8 cellular contexts compared by ENCODE assay signal in genomic region chr16:21950782-21951521, GRCh38. TPM values are rescaled to one million over a fixed set of nuclear protein-coding genes. Genes with fewer than 3 reads are reported as not detected.
A peak's percentile ranks its signal among the peaks of the same experiment; 100 is the strongest.
DNase-seq lines count a peak whose midpoint lies in the region; ATAC-seq and TF ChIP-seq lines count a peak whose summit lies in the region.

No MANE protein-coding gene starts in this region.

- no peak for TF ChIP-seq EP300 in stomach (IDR thresholded peaks at IDR 0.05)

- no peaks in the 10 kb centered on the region for H3K9me3 Mint-ChIP-seq in effector memory CD8-positive, alpha-beta T cell

- TF ChIP-seq CTCF in GM12875 (IDR thresholded peaks at IDR 0.05; ENCODE audit: borderline replicate concordance, insufficient read depth, low read depth, low read length) (peak; percentile 37; the same call in 1 of the 2 replicates), RWPE2 (IDR thresholded peaks at IDR 0.05; ENCODE audit: poor library complexity, severe bottlenecking) (peak; percentile 71), stomach (IDR thresholded peaks at IDR 0.05) (peak in 1 of 7 experiments; percentile 18)

- H3K27ac Mint-ChIP-seq in effector memory CD8-positive, alpha-beta T cell: peak overlapping the region; percentile 41 to 46

- intact Hi-C loops in stomach (cut with DNase I; ENCODE audit: low total_unique reads): no loop called here

- DNase-seq in RWPE2 (ENCODE audit: low spot score): no peak
- DNase-seq in effector memory CD8-positive, alpha-beta T cell: peak in 1 of 3 experiments; percentile 18
- DNase-seq in pons (ENCODE audit: low spot score): peak; percentile 35
- DNase-seq in stomach: no peak

- H3K27ac ChIP-seq in BLaER1 (no peak overlapping the region), RWPE2 (ENCODE audit: poor library complexity, severe bottlenecking) (no peak overlapping the region), stomach (no peak overlapping the region)

- peaks cover 55% of the 10 kb centered on the region for H4K20me1 ChIP-seq in BLaER1

- H3K4me3 ChIP-seq in BLaER1 (no peak overlapping the region), GM12875 (ENCODE audit: low read depth, low read length) (no peak overlapping the region), RWPE2 (ENCODE audit: severe bottlenecking) (no peak overlapping the region), stomach (no peak overlapping the region)

- H3K27me3 Mint-ChIP-seq in effector memory CD8-positive, alpha-beta T cell: no peaks in the 10 kb centered on the region

- H3K4me3 Mint-ChIP-seq in effector memory CD8-positive, alpha-beta T cell: peak overlapping the region; percentile 50 to 99

- WGBS in stomach, 5 donors: 74 to 79% (median 76%) methylated on average over 7 of the region's 7 CpGs

- H3K9me3 ChIP-seq in BLaER1 (no peaks in the 10 kb centered on the region), RWPE2 (ENCODE audit: severe bottlenecking) (no peaks in the 10 kb centered on the region), stomach (no peaks in the 10 kb centered on the region)

- H3K36me3 ChIP-seq in BLaER1 (peaks cover 5% of the 10 kb centered on the region), RWPE2 (ENCODE audit: low read depth) (peaks cover 9% of the 10 kb centered on the region), stomach (peaks cover 0 to 3% (median 2%) of the 10 kb centered on the region in 4 donors)

- ATAC-seq in RWPE2 (ENCODE audit: low read depth) (no peak), GM18511 (IDR thresholded peaks at IDR 0.05; ENCODE audit: unreplicated experiment) (no peak), GM18909 (IDR thresholded peaks at IDR 0.05; ENCODE audit: poor library complexity, unreplicated experiment) (no peak)
- ATAC-seq in effector memory CD8-positive, alpha-beta T cell (replicated peaks): no peak

- no peaks in the 10 kb centered on the region for H3K27me3 ChIP-seq in BLaER1
- H3K27me3 ChIP-seq in RWPE2 (ENCODE audit: insufficient read depth, poor library complexity, severe bottlenecking): no peaks in the 10 kb centered on the region
- no peaks in the 10 kb centered on the region for H3K27me3 ChIP-seq in stomach

- H3K36me3 Mint-ChIP-seq in effector memory CD8-positive, alpha-beta T cell (ENCODE audit: insufficient read depth): peaks cover 30% of the 10 kb centered on the region

- H3K4me1 ChIP-seq in BLaER1 (peaks cover 55% of the 10 kb centered on the region), RWPE2 (ENCODE audit: insufficient read depth, poor library complexity, severe bottlenecking) (peaks cover 3% of the 10 kb centered on the region), stomach (peaks cover 30 to 58% (median 50%) of the 10 kb centered on the region in 4 donors)

- peak overlapping the region; percentile 99 for H3K4me2 ChIP-seq in BLaER1

- no peak overlapping the region for H3K9ac ChIP-seq in BLaER1

- peaks cover 26 to 37% of the 10 kb centered on the region in 2 donors for H3K4me1 Mint-ChIP-seq in effector memory CD8-positive, alpha-beta T cell (ENCODE audit: low read depth in 2 of 2)

- no peak for TF ChIP-seq POLR2A in stomach (IDR thresholded peaks at IDR 0.05)

RNA-seq across cellular contexts. Expression of gene UQCRC2, which starts 2.2 kb away (rescaled TPM):
- total RNA-seq in stomach: 100 to 1,000 TPM; 124 to 702 (median 247) TPM
- 100 to 1,000 TPM; 128 to 165 (median 142) TPM for polyA plus RNA-seq in stomach

RNA-seq across cellular contexts. Expression of gene PDZD9, which starts 50.0 kb away (rescaled TPM):
- not detected for total RNA-seq in stomach
- not detected for polyA plus RNA-seq in stomach

RNA-seq across cellular contexts. Expression of gene MOSMO, which starts 57.0 kb away (rescaled TPM):
- total RNA-seq in stomach: 10 to 100 TPM in 2 of 5 donors, 1 to 10 TPM in 3; 1.2 to 32.3 (median 9.6) TPM
- 1 to 10 TPM; 6.4 to 8.7 (median 6.7) TPM for polyA plus RNA-seq in stomach
